28 cellular contexts compared by ENCODE assay signal in genomic region chr11:20565236-20565635, GRCh38. TPM values are rescaled to one million over a fixed set of nuclear protein-coding genes. Genes with fewer than 3 reads are reported as not detected.
DNase-seq lines count a peak whose midpoint lies in the region; ATAC-seq and FAIRE-seq lines count a peak whose summit lies in the region.
"Had no signal": no experiment of that assay in that cellular context is flagged by ENCODE, and none has a peak within 500 bp of the region (broad histone marks: within the 10 kb centered on the region; RNA-seq: fewer than 3 reads in every experiment).

No MANE protein-coding gene starts in this region.

- H3K9me3 ChIP-seq in small intestine (ENCODE audit: control insufficient read depth, low read depth): no peaks in the 10 kb centered on the region
- H3K9me3 ChIP-seq: A549; BE2C; BLaER1 treated with 17β-estradiol and CSF1 and Interleukin-3, amounts not matched to agents 10 nM and 100 nM had no signal

- ATAC-seq in left ventricle myocardium superior (peak; percentile 69), Right ventricle myocardium inferior (no peak)
- ATAC-seq: A549, GM23338, HCT116 had no signal

- H3K36me3 ChIP-seq in small intestine (ENCODE audit: control insufficient read depth in 2 of 2, insufficient read depth in 2 of 2, low read length in 2 of 2): no peaks in the 10 kb centered on the region
- H3K36me3 ChIP-seq: BE2C; BLaER1 treated with 17β-estradiol and CSF1 and Interleukin-3, amounts not matched to agents 10 nM and 100 nM had no signal

- peak; percentile 19 for DNase-seq in NCI-H2227 treated with DMSO at 0.1 percent for 48 hours (lab: John Stamatoyannopoulos, UW)
- no peak for DNase-seq in NCI-H2227 (lab: John Stamatoyannopoulos, UW; ENCODE audit: unreplicated experiment)
- DNase-seq in left ventricle myocardium superior: no peak
- DNase-seq in Right ventricle myocardium inferior (ENCODE audit: missing footprints): no peak
- peak; percentile 84 for DNase-seq in small intestine
- no peak for DNase-seq in DMS153 treated with DMSO at 0.1 percent for 48 hours (lab: John Stamatoyannopoulos, UW; ENCODE audit: unreplicated experiment)
- DNase-seq: 8988T; ACHN; AML-193; BE2C; CD4-positive, alpha-beta T cell; CD8-positive, alpha-beta memory T cell; DMS 273 treated with DMSO at 0.1 percent for 48 hours; DMS53; DMS79 treated with DMSO at 0.1 percent for 48 hours; GF-D8; H9 had no signal

- FAIRE-seq in small intestine (lab: Jason Lieb, UNC): no peak
- FAIRE-seq: A549, D721Med, GM12891, GM18507 had no signal

- no peaks in the 10 kb centered on the region for H3K27me3 ChIP-seq in small intestine (ENCODE audit: control insufficient read depth in 2 of 2, insufficient read depth in 2 of 2, low read length in 2 of 2)
- H3K27me3 ChIP-seq: BE2C; BLaER1 treated with 17β-estradiol and CSF1 and Interleukin-3, amounts not matched to agents 10 nM and 100 nM had no signal

- H3K4me1 ChIP-seq in small intestine (ENCODE audit: control insufficient read depth in 2 of 2, insufficient read depth in 1 of 2, low read depth in 1 of 2, low read length in 1 of 2): peaks cover 2 to 5% of the 10 kb centered on the region in 2 donors
- H3K4me1 ChIP-seq: A549; BE2C; BLaER1 treated with 17β-estradiol and CSF1 and Interleukin-3, amounts not matched to agents 10 nM and 100 nM had no signal

- no peak overlapping the region for H3K4me3 ChIP-seq in small intestine (ENCODE audit: low read depth in 1 of 2, low read length in 2 of 2)
- H3K4me3 ChIP-seq: A549; BLaER1 treated with 17β-estradiol and CSF1 and Interleukin-3, amounts not matched to agents 10 nM and 100 nM; GM23338 had no signal

- peak overlapping the region in 1 of 2 donors; percentile 14 for H3K27ac ChIP-seq in small intestine (ENCODE audit: low read depth in 1 of 2, low read length in 1 of 2)
- H3K27ac ChIP-seq: A549; BLaER1 treated with 17β-estradiol and CSF1 and Interleukin-3, amounts not matched to agents 10 nM and 100 nM had no signal

- intact Hi-C loops in left ventricle myocardium superior (cut with micrococcal nuclease): no loop called here
- intact Hi-C loops in Right ventricle myocardium inferior (cut with DNase I): no loop called here

RNA-seq across cellular contexts. Expression of gene SLC6A5, which starts 34.2 kb away (rescaled TPM):
- total RNA-seq in left ventricle myocardium superior (not detected), Right ventricle myocardium inferior (not detected)
- under 1 TPM in 1 of 3 donors, not detected in 2; 0.03 TPM for polyA plus RNA-seq in small intestine
- total RNA-seq: CD4-positive, alpha-beta T cell; CD8-positive, alpha-beta memory T cell; Daoy; G401; GM23338; H4; H9 had no signal
- polyA plus RNA-seq: A549; CD14-positive monocyte; CD8-positive, alpha-beta memory T cell; GM23338 had no signal

Comparison
In these comparisons a context has a peak if more than half of its experiments do, and no peak if none do; other contexts are left out.
1. DNase-seq: peak in NCI-H2227 treated with DMSO at 0.1 percent for 48 hours (single experiment) and small intestine (single experiment); none in NCI-H2227 (single experiment), left ventricle myocardium superior (single experiment), Right ventricle myocardium inferior (single experiment) and DMS153 treated with DMSO at 0.1 percent for 48 hours (single experiment).